ENCODE assay signal across 31 cellular contexts in genomic region chr16:58352690-58353089, GRCh38. TPM values are rescaled to one million over a fixed set of nuclear protein-coding genes. Genes with fewer than 3 reads are reported as not detected.
"Had no signal": no experiment of that assay in that cellular context is flagged by ENCODE, and none has a peak within 500 bp of the region (broad histone marks: within the 10 kb centered on the region; RNA-seq: fewer than 3 reads in every experiment).

No MANE protein-coding gene starts in this region.

- FAIRE-seq: urothelium cell line had no signal

- H3K36me3 ChIP-seq: suprapubic skin, thoracic aorta, thyroid gland, tibial artery, tibial nerve, transverse colon, upper lobe of left lung, upper lobe of right lung, uterus, vagina had no signal

- ATAC-seq: stimulated activated effector memory CD8-positive, alpha-beta T cell treated with anti-CD3 and anti-CD28 coated beads, Interleukin-12 subunit alpha, Interleukin-12 subunit beta, amount 100 ng/mL, for 72 hours; stimulated activated memory B cell treated with anti-CD40 and anti-IgM and Interleukin-4, amounts not matched to agents 10 μg/mL and 1 μg/mL and 100 μg/mL, for 72 hours; stimulated activated naive B cell treated with anti-CD40 and anti-IgM and Interleukin-4, amounts not matched to agents 10 μg/mL and 1 μg/mL and 100 μg/mL, for 72 hours; stimulated activated naive CD8-positive, alpha-beta T cell treated with anti-CD3 and anti-CD28 coated beads, Interleukin-15, amount 100 ng/mL, for 72 hours; stimulated activated naive CD8-positive, alpha-beta T cell treated with anti-CD3 and anti-CD28 coated beads, Interleukin-15, Interleukin-2, amounts not matched to agents 100 U/mL and 50 U/mL, for 24 hours; upper lobe of right lung had no signal

- H3K27me3 ChIP-seq: testis, thyroid gland, tibial nerve, upper lobe of left lung, upper lobe of right lung, uterus, vagina had no signal

- H3K4me3 ChIP-seq: suprapubic skin, testis, thoracic aorta, thyroid gland, tibial artery, tibial nerve, transverse colon, upper lobe of left lung, upper lobe of right lung, uterus, vagina had no signal

- H3K27ac ChIP-seq: suprapubic skin, testis, thoracic aorta, thyroid gland, tibial artery, tibial nerve, transverse colon, upper lobe of left lung, upper lobe of right lung, uterus, vagina had no signal

- DNase-seq: stimulated activated CD4-positive, alpha-beta T cell treated with anti-CD3 and anti-CD28 coated beads, Interleukin-2, amount 100 ng/mL, for 48 hours; stimulated activated CD4-positive, alpha-beta T cell treated with anti-CD3 and anti-CD28 coated beads, Interleukin-4, amount 100 ng/mL, for 1 hour; stimulated activated CD4-positive, alpha-beta T cell treated with anti-CD3 and anti-CD28 coated beads, Interleukin-4, amount 100 ng/mL, for 24 hours; stimulated activated CD4-positive, alpha-beta T cell treated with anti-CD3 and anti-CD28 coated beads, Interleukin-4, amount 100 ng/mL, for 4 hours; stimulated activated CD8-positive, alpha-beta memory T cell treated with anti-CD3 and anti-CD28 coated beads, Interleukin-4, amount 100 ng/mL, for 48 hours; stimulated activated naive B cell treated with anti-CD40 and anti-IgM and Interleukin-4, amounts not matched to agents 10 μg/mL and 1 μg/mL and 100 μg/mL, for 72 hours; stimulated activated naive CD4-positive, alpha-beta T cell; stimulated activated naive CD4-positive, alpha-beta T cell treated with Interleukin-2 at 50 U/mL for 16 hours; stimulated activated naive CD8-positive, alpha-beta T cell treated with anti-CD3 and anti-CD28 coated beads, Interleukin-15, amount 100 ng/mL, for 72 hours; stimulated activated naive CD8-positive, alpha-beta T cell treated with anti-CD3 and anti-CD28 coated beads, Interleukin-15, Interleukin-2, amounts not matched to agents 100 U/mL and 50 U/mL, for 24 hours; substantia nigra; testis; thyroid gland; tibial artery; transverse colon; trophoblast cell; upper lobe of left lung; upper lobe of right lung; uterus had no signal

- H3K4me1 ChIP-seq: suprapubic skin, testis, thyroid gland, tibial artery, tibial nerve, transverse colon, upper lobe of left lung, upper lobe of right lung, uterus, vagina had no signal

- H3K9me3 ChIP-seq: suprapubic skin, testis, thoracic aorta, thyroid gland, transverse colon, upper lobe of left lung, upper lobe of right lung, uterus, vagina had no signal

RNA-seq across cellular contexts. Expression of gene PRSS54, which starts 57.9 kb away (rescaled TPM):
- total RNA-seq: subcutaneous adipose tissue, suprapubic skin, temporal lobe, thoracic aorta, thyroid gland, tibial nerve, transverse colon, upper lobe of left lung, upper lobe of right lung, ureter, urinary bladder, uterus, vagina had no signal
- polyA plus RNA-seq: thymus, urinary bladder had no signal
